In genomic region chr16:69132424-69133252, GRCh38 we compare ENCODE assay signal across 8 cellular contexts. TPM values are rescaled to one million over a fixed set of nuclear protein-coding genes. Genes with fewer than 3 reads are reported as not detected.
A peak's percentile ranks its signal among the peaks of the same experiment; 100 is the strongest.
DNase-seq lines count a peak whose midpoint lies in the region; ATAC-seq and TF ChIP-seq lines count a peak whose summit lies in the region.

A gene with protein sequence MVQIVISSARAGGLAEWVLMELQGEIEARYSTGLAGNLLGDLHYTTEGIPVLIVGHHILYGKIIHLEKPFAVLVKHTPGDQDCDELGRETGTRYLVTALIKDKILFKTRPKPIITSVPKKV (minus strand): TSS chr16:69132588. CDS start chr16:69121458, 11,130 bp downstream.
UTP4 (plus strand) TSS chr16:69132649; CDS start chr16:69133460, 811 bp downstream.

- CTCF ChIA-PET in IMR-90 (lab: Yijun Ruan, JAX) = no interaction called here

- H3K4me3 Mint-ChIP-seq in activated T-helper 2 cell treated with anti-CD3 and anti-CD28 coated beads, Interferon-gamma antibody, Interleukin-2, Interleukin-4, amounts not matched to agents 10 μg/mL and 5 μg/mL and 100 μg/mL, durations not matched to agents 14 hours and 24 hours and 36 hours (ENCODE audit: low read depth) = peak within 1 kb of the TSS; percentile 97
- H3K4me3 Mint-ChIP-seq in nephron progenitor cell = peak within 1 kb of the TSS; percentile 96
- peak within 1 kb of the TSS; percentile 97 for H3K4me3 Mint-ChIP-seq in stimulated activated naive CD8-positive, alpha-beta T cell treated with anti-CD3 and anti-CD28 coated beads, Interleukin-15, Interleukin-2, amounts not matched to agents 100 ng/mL and 50 ng/mL, for 24 hours

- POLR2A ChIA-PET in IMR-90 (lab: Charles Lee; ENCODE audit: unreplicated experiment) = interaction anchor here (0.6 to 0.9 kb wide), 4 partner anchors 12 to 114 kb away, joined by 3 to 5 read pairs (median 5); no protein-coding TSS in a partner anchor

- peak within 1 kb of the TSS; percentile 97 for H2BK5ac ChIP-seq in IMR-90 (ENCODE audit: low read depth, low read length, poor library complexity, severe bottlenecking)

- peak within 1 kb of the TSS; percentile 97 for H4K91ac ChIP-seq in IMR-90 (ENCODE audit: insufficient read depth, low read depth, low read length)

- H3K4me1 ChIP-seq in IMR-90 (ENCODE audit: control insufficient read depth, insufficient read depth, low read length) = no peaks in the 10 kb centered on the region

- peaks cover 54% of the 10 kb centered on the region for H3K36me3 Mint-ChIP-seq in activated T-helper 2 cell treated with anti-CD3 and anti-CD28 coated beads, Interferon-gamma antibody, Interleukin-2, Interleukin-4, amounts not matched to agents 10 μg/mL and 5 μg/mL and 100 μg/mL, durations not matched to agents 14 hours and 24 hours and 36 hours (ENCODE audit: low read depth)
- H3K36me3 Mint-ChIP-seq in nephron progenitor cell (ENCODE audit: low read depth) = peaks cover 46% of the 10 kb centered on the region
- H3K36me3 Mint-ChIP-seq in stimulated activated naive CD8-positive, alpha-beta T cell treated with anti-CD3 and anti-CD28 coated beads, Interleukin-15, Interleukin-2, amounts not matched to agents 100 ng/mL and 50 ng/mL, for 24 hours (ENCODE audit: low read depth) = peaks cover 54% of the 10 kb centered on the region

- peaks cover 23% of the 10 kb centered on the region; the same call in 1 of the 2 replicates for H4K20me1 ChIP-seq in IMR-90 (ENCODE audit: insufficient read depth, low read length)

- no peaks in the 10 kb centered on the region; the same call in 1 of the 2 replicates for H3K9me1 ChIP-seq in IMR-90 (ENCODE audit: insufficient read depth, low read length)

- H3K27ac ChIP-seq in IMR-90 (ENCODE audit: insufficient read depth, low read length) = peak within 1 kb of the TSS; percentile 95

- H3K4ac ChIP-seq in IMR-90 (ENCODE audit: low read depth, low read length) = peak within 1 kb of the TSS; percentile 99

- no peak within 1 kb of the TSS; the same call in 1 of the 2 replicates for H2BK20ac ChIP-seq in IMR-90 (ENCODE audit: low read depth, low read length)

- peak within 1 kb of the TSS; percentile 90 for H2AK5ac ChIP-seq in IMR-90 (ENCODE audit: low read depth, low read length)

- dilution Hi-C loops in IMR-90 (cut with HindIII; ENCODE audit: low sequenced_read_pairs, unreplicated experiment) = no loop called here

- peak within 1 kb of the TSS; percentile 70 for H2BK120ac ChIP-seq in IMR-90 (ENCODE audit: low read depth, low read length)

- H3K23ac ChIP-seq in IMR-90 (ENCODE audit: low read depth, low read length) = peak within 1 kb of the TSS; percentile 99

- H2BK15ac ChIP-seq in IMR-90 (ENCODE audit: low read depth, low read length) = no peak within 1 kb of the TSS; the same call in 2 of the 3 replicates

- WGBS in IMR-90 (ENCODE audit: extremely low coverage in 2 of 2, insufficient read length in 1 of 2), 2 experiments = 0% methylated on average over 15 of the region's 78 CpGs; no CpG with 5 or more reads in 1 of the 2 experiments

- H3K4me3 ChIP-seq in IMR-90 (ENCODE audit: insufficient read depth, low read depth, low read length) (peak within 1 kb of the TSS; percentile 91), fibroblast of the aortic adventitia (ENCODE audit: low read depth, low read length) (peak within 1 kb of the TSS; percentile 96)

- peak; percentile 71 for ATAC-seq in GM21526 (IDR thresholded peaks at IDR 0.05; ENCODE audit: low FRiP score, unreplicated experiment)
- peak; percentile 85 for ATAC-seq in IMR-90 (ENCODE audit: low read depth)

- H3K56ac ChIP-seq in IMR-90 (ENCODE audit: extremely low read depth, insufficient read depth, low read length) = peak within 1 kb of the TSS; percentile 98

- H3K79me1 ChIP-seq in IMR-90 (ENCODE audit: low read depth in 1 of 2, low read length in 2 of 2) = peaks cover 17 to 56% of the 10 kb centered on the region in 2 experiments

- H3K4me2 ChIP-seq in IMR-90 (ENCODE audit: low read depth, low read length) = peak within 1 kb of the TSS; percentile 93

- BruUV-seq in IMR-90 (replicated peaks; lab: Mats Ljungman, UMichigan) = no TSS peak

- peak within 1 kb of the TSS; percentile 93 for H4K5ac ChIP-seq in IMR-90 (ENCODE audit: low read depth, low read length)

- peak within 1 kb of the TSS; percentile 59 for H3K18ac ChIP-seq in IMR-90 (ENCODE audit: low read depth, low read length)

- no peak for TF ChIP-seq CTCF in IMR-90 (conservative IDR thresholded peaks at IDR 0.05; ENCODE audit: low read depth, low read length)
- TF ChIP-seq CTCF in fibroblast of the aortic adventitia (IDR thresholded peaks at IDR 0.05; ENCODE audit: insufficient read depth, low read length) = no peak
- no peak for TF ChIP-seq CTCF in nephron progenitor cell (IDR thresholded peaks at IDR 0.05)

- peak within 1 kb of the TSS; percentile 93 to 95 for H4K8ac ChIP-seq in IMR-90 (ENCODE audit: low read depth in 2 of 2, low read length in 2 of 2)

- TF ChIP-seq RAD21 in IMR-90 (IDR thresholded peaks at IDR 0.05; ENCODE audit: low read length) = no peak

- intact Hi-C loops in IMR-90 (cut with micrococcal nuclease) = loop anchor here (5.0 kb wide), 1 partner anchor 140 kb away; no protein-coding TSS in a partner anchor
- intact Hi-C loops in activated T-helper 2 cell treated with anti-CD3 and anti-CD28 coated beads, Interferon-gamma antibody, Interleukin-2, Interleukin-4, amounts not matched to agents 10 μg/mL and 5 μg/mL and 100 μg/mL, durations not matched to agents 14 hours and 24 hours and 36 hours (cut with micrococcal nuclease) = loop anchor here (1.0 to 5.0 kb wide), 3 partner anchors 34 to 290 kb away; partner anchors contain the start of genes SNTB2 and TANGO6

- DNase-seq in DMS153 (lab: John Stamatoyannopoulos, UW) (peak; percentile 31), IMR-90 (peak; percentile 76), fibroblast of the aortic adventitia (ENCODE audit: low read depth) (peak; percentile 67), nephron progenitor cell (peak; percentile 90)
- peak; percentile 86 for DNase-seq in activated T-helper 2 cell treated with anti-CD3 and anti-CD28 coated beads, Interferon-gamma antibody, Interleukin-2, Interleukin-4, amounts not matched to agents 10 μg/mL and 5 μg/mL and 100 μg/mL, durations not matched to agents 14 hours and 24 hours and 36 hours (ENCODE audit: low spot score)

- in situ Hi-C loops in IMR-90 (cut with MboI; ENCODE audit: low sequenced_read_pairs) = no loop called here

- H2AFZ ChIP-seq in IMR-90 (replicated peaks; ENCODE audit: low read length, poor library complexity) = peak within 1 kb of the TSS; percentile 94

- no peaks in the 10 kb centered on the region for H3K9me3 ChIP-seq in IMR-90 (ENCODE audit: control insufficient read depth, insufficient read depth, low read length)

- TF ChIP-seq POLR2A in IMR-90 (IDR thresholded peaks at IDR 0.05; ENCODE audit: low read depth, low read length) (peak; percentile 94), Raji (IDR thresholded peaks at IDR 0.05; ENCODE audit: insufficient read depth, low read depth, low read length) (peak; percentile 77; the same call in 1 of the 2 replicates)

- no peaks in the 10 kb centered on the region for H3K27me3 ChIP-seq in IMR-90 (ENCODE audit: control insufficient read depth, insufficient read depth, low read length)

- peaks cover 44% of the 10 kb centered on the region for H3K4me1 Mint-ChIP-seq in activated T-helper 2 cell treated with anti-CD3 and anti-CD28 coated beads, Interferon-gamma antibody, Interleukin-2, Interleukin-4, amounts not matched to agents 10 μg/mL and 5 μg/mL and 100 μg/mL, durations not matched to agents 14 hours and 24 hours and 36 hours (ENCODE audit: low read depth)
- H3K4me1 Mint-ChIP-seq in nephron progenitor cell = peaks cover 50% of the 10 kb centered on the region
- H3K4me1 Mint-ChIP-seq in stimulated activated naive CD8-positive, alpha-beta T cell treated with anti-CD3 and anti-CD28 coated beads, Interleukin-15, Interleukin-2, amounts not matched to agents 100 ng/mL and 50 ng/mL, for 24 hours (ENCODE audit: low read depth) = peaks cover 69% of the 10 kb centered on the region

- H2AK9ac ChIP-seq in IMR-90 (replicated peaks; ENCODE audit: low read depth, low read length, poor library complexity) = peak within 1 kb of the TSS; percentile 100

- H3K14ac ChIP-seq in IMR-90 (replicated peaks; ENCODE audit: low read depth, low read length) = peak within 1 kb of the TSS; percentile 98

- no peaks in the 10 kb centered on the region for H3K27me3 Mint-ChIP-seq in activated T-helper 2 cell treated with anti-CD3 and anti-CD28 coated beads, Interferon-gamma antibody, Interleukin-2, Interleukin-4, amounts not matched to agents 10 μg/mL and 5 μg/mL and 100 μg/mL, durations not matched to agents 14 hours and 24 hours and 36 hours (ENCODE audit: low read depth)
- H3K27me3 Mint-ChIP-seq in nephron progenitor cell (ENCODE audit: low read depth, poor library complexity) = no peaks in the 10 kb centered on the region
- H3K27me3 Mint-ChIP-seq in stimulated activated naive CD8-positive, alpha-beta T cell treated with anti-CD3 and anti-CD28 coated beads, Interleukin-15, Interleukin-2, amounts not matched to agents 100 ng/mL and 50 ng/mL, for 24 hours = no peaks in the 10 kb centered on the region

- peak within 1 kb of the TSS; percentile 89 for H3K27ac Mint-ChIP-seq in activated T-helper 2 cell treated with anti-CD3 and anti-CD28 coated beads, Interferon-gamma antibody, Interleukin-2, Interleukin-4, amounts not matched to agents 10 μg/mL and 5 μg/mL and 100 μg/mL, durations not matched to agents 14 hours and 24 hours and 36 hours
- H3K27ac Mint-ChIP-seq in nephron progenitor cell = peak within 1 kb of the TSS; percentile 95
- peak within 1 kb of the TSS; percentile 94 for H3K27ac Mint-ChIP-seq in stimulated activated naive CD8-positive, alpha-beta T cell treated with anti-CD3 and anti-CD28 coated beads, Interleukin-15, Interleukin-2, amounts not matched to agents 100 ng/mL and 50 ng/mL, for 24 hours

- H3K9me3 Mint-ChIP-seq in activated T-helper 2 cell treated with anti-CD3 and anti-CD28 coated beads, Interferon-gamma antibody, Interleukin-2, Interleukin-4, amounts not matched to agents 10 μg/mL and 5 μg/mL and 100 μg/mL, durations not matched to agents 14 hours and 24 hours and 36 hours = no peaks in the 10 kb centered on the region
- H3K9me3 Mint-ChIP-seq in nephron progenitor cell = no peaks in the 10 kb centered on the region
- no peaks in the 10 kb centered on the region for H3K9me3 Mint-ChIP-seq in stimulated activated naive CD8-positive, alpha-beta T cell treated with anti-CD3 and anti-CD28 coated beads, Interleukin-15, Interleukin-2, amounts not matched to agents 100 ng/mL and 50 ng/mL, for 24 hours

- H3K36me3 ChIP-seq in IMR-90 (ENCODE audit: control insufficient read depth, insufficient read depth, low read length) = peaks cover 8% of the 10 kb centered on the region

- peak within 1 kb of the TSS; percentile 98 for H3K9ac ChIP-seq in IMR-90 (ENCODE audit: low read depth, low read length)

RNA-seq across cellular contexts. Expression of the first gene that starts in this region (rescaled TPM):
- total RNA-seq in IMR-90 (2012; rRNA removed) = 40.8 and 47.1 TPM in 2 replicates
- 95.6 and 122 TPM in 2 replicates for polyA plus RNA-seq in IMR-90 (2012; rRNA removed)
- 40.0 and 73.4 TPM in 2 replicates for polyA plus RNA-seq in IMR-90 (2012; cell fraction: cytosol; rRNA removed)
- polyA plus RNA-seq in IMR-90 (2012; cell fraction: nucleus; rRNA removed; ENCODE audit: low replicate concordance) = 40.8 and 52.9 TPM in 2 replicates
- total RNA-seq in activated T-helper 2 cell treated with anti-CD3 and anti-CD28 coated beads, Interferon-gamma antibody, Interleukin-2, Interleukin-4, amounts not matched to agents 10 μg/mL and 5 μg/mL and 100 μg/mL, durations not matched to agents 14 hours and 24 hours and 36 hours = 121 and 138 TPM in 2 replicates
- total RNA-seq in fibroblast of the aortic adventitia (ENCODE audit: low replicate concordance) = 20.0 and 90.6 TPM in 2 replicates

RNA-seq across cellular contexts. Expression of gene UTP4, which starts in this region (rescaled TPM):
- total RNA-seq in IMR-90 (2012; rRNA removed) (30.0 and 32.1 TPM in 2 replicates), fibroblast of the aortic adventitia (ENCODE audit: low replicate concordance) (19.5 and 29.3 TPM in 2 replicates)
- polyA plus RNA-seq in IMR-90 (2012; rRNA removed) = 60.3 and 61.8 TPM in 2 replicates
- polyA plus RNA-seq in IMR-90 (2012; cell fraction: cytosol; rRNA removed) = 24.3 and 27.2 TPM in 2 replicates
- polyA plus RNA-seq in IMR-90 (2012; cell fraction: nucleus; rRNA removed; ENCODE audit: low replicate concordance) = 43.2 and 50.8 TPM in 2 replicates
- 104 and 107 TPM in 2 replicates for total RNA-seq in activated T-helper 2 cell treated with anti-CD3 and anti-CD28 coated beads, Interferon-gamma antibody, Interleukin-2, Interleukin-4, amounts not matched to agents 10 μg/mL and 5 μg/mL and 100 μg/mL, durations not matched to agents 14 hours and 24 hours and 36 hours

Comparison
In these comparisons a context has a peak if more than half of its experiments do, and no peak if none do; other contexts are left out.
1. Peak in every context shown above with its lines: DNase-seq, ATAC-seq, H3K4me3 ChIP-seq and H3K27ac ChIP-seq.
2. DNase-seq: peak in every context shown above with its lines; median percentile 90 in nephron progenitor cell; 86 in activated T-helper 2 cell treated with anti-CD3 and anti-CD28 coated beads, Interferon-gamma antibody, Interleukin-2, Interleukin-4, amounts not matched to agents 10 μg/mL and 5 μg/mL and 100 μg/mL, durations not matched to agents 14 hours and 24 hours and 36 hours; 76 in IMR-90; 67 in fibroblast of the aortic adventitia; 31 in DMS153.